18 cellular contexts compared by ENCODE assay signal in the genomic region with DNA sequence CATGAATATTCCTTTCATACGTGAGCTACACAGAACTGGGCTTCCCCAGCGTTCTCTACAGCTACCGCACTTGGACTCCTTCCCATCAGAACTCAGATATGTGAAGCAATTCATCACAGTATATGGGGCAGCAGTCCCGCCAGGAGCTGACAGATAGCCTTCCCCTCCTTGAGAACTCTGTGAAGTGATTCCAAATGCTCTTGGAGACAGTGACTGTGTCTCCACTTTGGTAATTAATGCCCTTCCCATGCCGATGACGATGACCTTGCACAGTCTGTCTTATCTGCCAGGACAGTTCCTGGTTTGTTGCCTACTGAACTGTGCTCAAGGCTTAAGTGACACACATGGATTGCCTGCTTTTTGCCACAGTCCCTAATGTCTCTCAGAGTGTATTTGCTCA.
A peak's percentile ranks its signal among the peaks of the same experiment; 100 is the strongest.
DNase-seq lines count a peak whose midpoint lies in the region; ATAC-seq, FAIRE-seq and TF ChIP-seq lines count a peak whose summit lies in the region.
"Had no signal": no experiment of that assay in that cellular context is flagged by ENCODE, and none has a peak within 500 bp of the region (broad histone marks: within the 10 kb centered on the region; RNA-seq: fewer than 3 reads in every experiment).

No MANE protein-coding gene starts in this region.

- H4K91ac ChIP-seq in trophoblast cell (ENCODE audit: low read depth, low read length), result no peak overlapping the region

- TF ChIP-seq CTCF in BE2C (IDR thresholded peaks at IDR 0.05; ENCODE audit: low read depth, low read length), result no peak
- TF ChIP-seq CTCF in right atrium auricular region (IDR thresholded peaks at IDR 0.05), result no peak
- no peak for TF ChIP-seq CTCF in MCF 10A (IDR thresholded peaks at IDR 0.05; ENCODE audit: unreplicated experiment)

- H3K9ac ChIP-seq in trophoblast cell (ENCODE audit: low read length), result no peak overlapping the region

- no peak overlapping the region for H2AFZ ChIP-seq in trophoblast cell (ENCODE audit: insufficient read depth, low read length, poor library complexity)

- no peak overlapping the region for H3K4me2 ChIP-seq in trophoblast cell (ENCODE audit: low read length)

- H3K36me3 ChIP-seq in BE2C (0 out of 2 replicates have a peak, but pooled peaks cover under 1% of the 10 kb centered on the region), right atrium auricular region (peaks cover 9% of the 10 kb centered on the region), trophoblast cell (ENCODE audit: control insufficient read depth in 1 of 2, insufficient read depth in 2 of 2, low read length in 2 of 2) (no peaks in the 10 kb centered on the region)
- H3K36me3 ChIP-seq: brain microvascular endothelial cell, transverse colon had no signal

- TF ChIP-seq POLR2A in GM12891 (IDR thresholded peaks at IDR 0.05; ENCODE audit: low read depth, low read length), result no peak

- H3K36me3 Mint-ChIP-seq in activated T-helper 17 cell treated with anti-CD3 and anti-CD28 coated beads, Interleukin-2, amount 50 U/mL, for 72 hours (ENCODE audit: low read depth), result peaks cover 50% of the 10 kb centered on the region
- H3K36me3 Mint-ChIP-seq in MCF 10A (ENCODE audit: insufficient read depth, unreplicated experiment), result peaks cover 31% of the 10 kb centered on the region

- POLR2A ChIA-PET in MCF 10A (lab: Yijun Ruan, JAX), result interaction anchor here (0.7 to 2.5 kb wide), 3 partner anchors 12 to 54 kb away, joined by 3 to 11 read pairs (median 3); no protein-coding TSS in a partner anchor

- H3K4ac ChIP-seq in trophoblast cell (ENCODE audit: low read depth, low read length), result no peak overlapping the region

- H3K18ac ChIP-seq in trophoblast cell (ENCODE audit: low read length), result no peak overlapping the region

- H4K8ac ChIP-seq in trophoblast cell (ENCODE audit: low read depth, low read length), result no peak overlapping the region

- ATAC-seq in activated T-helper 17 cell treated with anti-CD3 and anti-CD28 coated beads, Interleukin-2, amount 50 U/mL, for 72 hours (replicated peaks), result no peak
- ATAC-seq in GM19463 (IDR thresholded peaks at IDR 0.05; ENCODE audit: unreplicated experiment), result no peak

- H3K4me3 Mint-ChIP-seq in activated T-helper 17 cell treated with anti-CD3 and anti-CD28 coated beads, Interleukin-2, amount 50 U/mL, for 72 hours, result no peak overlapping the region
- H3K4me3 Mint-ChIP-seq in MCF 10A (ENCODE audit: unreplicated experiment), result no peak overlapping the region

- no peaks in the 10 kb centered on the region for H3K9me3 Mint-ChIP-seq in activated T-helper 17 cell treated with anti-CD3 and anti-CD28 coated beads, Interleukin-2, amount 50 U/mL, for 72 hours
- no peaks in the 10 kb centered on the region for H3K9me3 Mint-ChIP-seq in MCF 10A (ENCODE audit: unreplicated experiment)

- H3K79me2 ChIP-seq in trophoblast cell (ENCODE audit: control insufficient read depth, insufficient read depth, low read length, poor library complexity), result no peaks in the 10 kb centered on the region

- no peaks in the 10 kb centered on the region for H3K79me1 ChIP-seq in trophoblast cell (ENCODE audit: low read length)

- no TSS peak for BruUV-seq in MCF 10A (replicated peaks; lab: Mats Ljungman, UMichigan)

- intact Hi-C loops in MCF 10A (cut with micrococcal nuclease), result loop anchor here (10.0 kb wide), 1 partner anchor 645 kb away; no protein-coding TSS in a partner anchor

- H3K27me3 Mint-ChIP-seq in activated T-helper 17 cell treated with anti-CD3 and anti-CD28 coated beads, Interleukin-2, amount 50 U/mL, for 72 hours, result no peaks in the 10 kb centered on the region
- H3K27me3 Mint-ChIP-seq in MCF 10A (ENCODE audit: insufficient read depth, unreplicated experiment), result no peaks in the 10 kb centered on the region

- H3K4me3 ChIP-seq in BE2C (ENCODE audit: low read depth, low read length) (no peak overlapping the region), right atrium auricular region (no peak overlapping the region), trophoblast cell (ENCODE audit: low read depth, low read length) (no peak overlapping the region)
- H3K4me3 ChIP-seq: transverse colon had no signal

- no CpG with 5 or more reads among the region's 6 CpGs for WGBS in trophoblast cell (ENCODE audit: extremely low coverage, insufficient coverage, insufficient read length)

- peak overlapping the region; percentile 61 for H3K27ac Mint-ChIP-seq in activated T-helper 17 cell treated with anti-CD3 and anti-CD28 coated beads, Interleukin-2, amount 50 U/mL, for 72 hours
- H3K27ac Mint-ChIP-seq in MCF 10A (ENCODE audit: low read depth, unreplicated experiment), result no peak overlapping the region

- peak overlapping the region; percentile 75 to 87 for H3K27ac ChIP-seq in right atrium auricular region
- H3K27ac ChIP-seq in trophoblast cell (ENCODE audit: low read depth, low read length), result no peak overlapping the region
- H3K27ac ChIP-seq: brain microvascular endothelial cell, transverse colon, VCaP had no signal

- no peak overlapping the region for H2BK5ac ChIP-seq in trophoblast cell (ENCODE audit: low read depth, low read length, poor library complexity)

- no peak overlapping the region for H2AK5ac ChIP-seq in trophoblast cell (ENCODE audit: low read length)

- peak overlapping the region; percentile 14 for H3K23ac ChIP-seq in trophoblast cell (ENCODE audit: low read length)

- no peaks in the 10 kb centered on the region for H3K27me3 ChIP-seq in BE2C
- H3K27me3 ChIP-seq in right atrium auricular region, result no peaks in the 10 kb centered on the region
- H3K27me3 ChIP-seq in trophoblast cell (ENCODE audit: insufficient read depth, low read length), result no peaks in the 10 kb centered on the region
- H3K27me3 ChIP-seq: brain microvascular endothelial cell, transverse colon had no signal

- peaks cover 33% of the 10 kb centered on the region for H3K4me1 ChIP-seq in BE2C
- peaks cover 0 to 69% of the 10 kb centered on the region in 2 donors for H3K4me1 ChIP-seq in right atrium auricular region
- no peaks in the 10 kb centered on the region for H3K4me1 ChIP-seq in trophoblast cell (ENCODE audit: control insufficient read depth in 1 of 2, insufficient read depth in 2 of 2, low read length in 2 of 2)

- CTCF ChIA-PET in MCF 10A (lab: Yijun Ruan, JAX), result interaction anchor here (0.6 to 1.3 kb wide), 5 partner anchors 9 to 764 kb away, joined by 3 to 5 read pairs (median 3); no protein-coding TSS in a partner anchor

- H4K12ac ChIP-seq in trophoblast cell (ENCODE audit: low read depth, low read length), result no peak overlapping the region

- FAIRE-seq in GM12891 (lab: Jason Lieb, UNC), result no peak

- H3K4me1 Mint-ChIP-seq in activated T-helper 17 cell treated with anti-CD3 and anti-CD28 coated beads, Interleukin-2, amount 50 U/mL, for 72 hours, result peaks cover 35% of the 10 kb centered on the region
- H3K4me1 Mint-ChIP-seq in MCF 10A (ENCODE audit: insufficient read depth, unreplicated experiment), result no peaks in the 10 kb centered on the region

- H2BK120ac ChIP-seq in trophoblast cell (ENCODE audit: insufficient read depth, low read length, poor library complexity), result no peak overlapping the region

- DNase-seq in BE2C (peak; percentile 48), right atrium auricular region (ENCODE audit: low spot score) (peak; percentile 83), trophoblast cell (no peak), MCF 10A (ENCODE audit: unreplicated experiment) (no peak), GM12891 (ENCODE audit: insufficient read length, low spot score) (no peak), cortex of kidney (lab: John Stamatoyannopoulos, UW) (no peak)
- DNase-seq: activated CD8-positive, alpha-beta memory T cell treated with anti-CD3 and anti-CD28 coated beads for 24 hours; activated gamma-delta T cell; brain microvascular endothelial cell; effector CD4-positive, alpha-beta T cell; foreskin fibroblast; KBM-7; stimulated activated CD4-positive, alpha-beta T cell treated with anti-CD3 and anti-CD28 coated beads, Interleukin-2, amount 100 ng/mL, for 24 hours; stimulated activated CD8-positive, alpha-beta memory T cell treated with anti-CD3 and anti-CD28 coated beads, Interleukin-4, amount 100 ng/mL, for 48 hours; transverse colon had no signal

- no peaks in the 10 kb centered on the region for H3K9me3 ChIP-seq in BE2C
- H3K9me3 ChIP-seq in right atrium auricular region, result no peaks in the 10 kb centered on the region
- no peaks in the 10 kb centered on the region for H3K9me3 ChIP-seq in trophoblast cell (ENCODE audit: insufficient read depth, low read depth, low read length)
- H3K9me3 ChIP-seq: transverse colon had no signal

- no peak overlapping the region for H3K14ac ChIP-seq in trophoblast cell (ENCODE audit: low read length)

- no peak overlapping the region for H2BK12ac ChIP-seq in trophoblast cell (ENCODE audit: low read length)

TF ChIP-seq in GM12891, 5 proteins besides CTCF, POLR2A, EP300 and RAD21:
- TF ChIP-seq POLR2AphosphoS5 (IDR thresholded peaks at IDR 0.05; ENCODE audit: low read depth, low read length), result no peak

Comparison
In these comparisons a context has a peak if more than half of its experiments do, and no peak if none do; other contexts are left out.
1. DNase-seq: peak in BE2C (single experiment) and right atrium auricular region (single experiment); none in trophoblast cell (0 of 2), MCF 10A (single experiment), GM12891 (single experiment) and cortex of kidney (single experiment).